In genomic region chr6:155311583-155311982, GRCh38 we compare ENCODE assay signal across 18 cellular contexts. TPM values are rescaled to one million over a fixed set of nuclear protein-coding genes. Genes with fewer than 3 reads are reported as not detected.
"Had no signal": no experiment of that assay in that cellular context is flagged by ENCODE, and none has a peak within 500 bp of the region (broad histone marks: within the 10 kb centered on the region; RNA-seq: fewer than 3 reads in every experiment).

No MANE protein-coding gene starts in this region.

- H3K9me3 Mint-ChIP-seq: naive thymus-derived CD4-positive, alpha-beta T cell had no signal

- H3K9me3 ChIP-seq: esophagus squamous epithelium, tibial artery had no signal

- H3K27me3 Mint-ChIP-seq: activated naive CD8-positive, alpha-beta T cell; naive thymus-derived CD4-positive, alpha-beta T cell; progenitor cell of endocrine pancreas had no signal

- H3K27ac Mint-ChIP-seq: progenitor cell of endocrine pancreas had no signal

- H3K27ac ChIP-seq: tibial artery had no signal

- H3K4me2 ChIP-seq: smooth muscle cell had no signal

- ATAC-seq: naive thymus-derived CD4-positive, alpha-beta T cell; right cardiac atrium had no signal

- H3K27me3 ChIP-seq: brain microvascular endothelial cell, esophagus squamous epithelium, tibial artery had no signal

- H3K4me3 ChIP-seq: esophagus squamous epithelium, smooth muscle cell, tibial artery had no signal

- DNase-seq: activated CD4-positive, alpha-beta T cell treated with anti-CD3 and anti-CD28 coated beads for 48 hours; activated CD8-positive, alpha-beta memory T cell treated with anti-CD3 and anti-CD28 coated beads for 24 hours; amygdala; brain microvascular endothelial cell; cerebellar nuclear complex; esophagus squamous epithelium; foreskin fibroblast; naive thymus-derived CD4-positive, alpha-beta T cell; nucleus accumbens; right cardiac atrium; tibial artery had no signal

RNA-seq across cellular contexts. Expression of gene CLDN20, which starts 47.8 kb away (rescaled TPM):
- total RNA-seq: dermis blood vessel endothelial cell; lung microvascular endothelial cell; mononuclear cell; naive thymus-derived CD4-positive, alpha-beta T cell; progenitor cell of endocrine pancreas; right cardiac atrium; smooth muscle cell; T-helper 2 cell treated with Interferon-gamma antibody and Interleukin-4, amounts not matched to agents 100 ng/mL and 5 ng/mL, for 36 hours had no signal
- polyA plus RNA-seq: naive thymus-derived CD4-positive, alpha-beta T cell; right cardiac atrium; smooth muscle cell had no signal
